In the genomic region with DNA sequence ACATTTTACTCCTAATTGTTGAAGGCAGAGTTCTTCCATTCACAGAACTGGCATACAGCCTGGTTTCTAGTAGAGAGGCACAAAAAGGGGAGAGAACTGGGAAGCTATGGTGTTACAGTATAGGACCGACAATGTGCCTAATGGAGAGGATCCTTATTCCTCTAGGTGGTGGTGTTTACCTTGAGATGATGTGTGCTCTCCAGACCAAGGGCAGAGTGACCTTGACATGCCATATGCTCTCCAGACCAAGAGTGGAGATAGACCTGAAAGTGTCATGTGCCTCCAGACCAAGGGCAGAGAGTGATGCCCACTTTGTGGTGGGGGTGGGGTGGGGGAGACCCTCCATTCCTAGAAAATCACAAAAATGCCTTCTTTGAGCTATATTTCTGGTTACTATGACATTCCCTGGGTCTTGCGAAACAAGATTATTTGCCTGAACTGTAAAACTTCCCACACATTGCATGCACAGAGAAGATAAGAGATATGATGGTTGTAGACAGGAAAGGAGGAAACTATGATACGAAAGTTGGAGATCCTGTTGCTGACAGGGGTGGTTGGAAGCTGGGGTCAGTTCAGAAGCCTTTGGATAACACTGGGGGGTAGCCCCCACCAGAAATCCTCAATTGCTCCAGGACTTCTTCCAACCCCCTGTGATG, we compare ENCODE assay signal across 2 cellular contexts.
A peak's percentile ranks its signal among the peaks of the same experiment; 100 is the strongest.
TF ChIP-seq lines count a peak whose summit lies in the region.

No MANE protein-coding gene starts in this region.

TF ChIP-seq in GM23338, 12 proteins besides CTCF, POLR2A, EP300 and RAD21 (continued from another document):
- TF ChIP-seq CREB1 (CRISPR knock-in tag; IDR thresholded peaks at IDR 0.05; ENCODE audit: low read depth) (no peak), EZH2phosphoT487 (IDR thresholded peaks at IDR 0.05; ENCODE audit: unreplicated experiment) (no peak), EZH2 (IDR thresholded peaks at IDR 0.05; ENCODE audit: low read depth, unreplicated experiment) (no peak), ZNF114 (CRISPR knock-in tag; IDR thresholded peaks at IDR 0.05) (no peak)

TF ChIP-seq in K562, 482 proteins besides CTCF, POLR2A, EP300 and RAD21 (continued from another document and continues in another):
- TF ChIP-seq, protein P1, sequence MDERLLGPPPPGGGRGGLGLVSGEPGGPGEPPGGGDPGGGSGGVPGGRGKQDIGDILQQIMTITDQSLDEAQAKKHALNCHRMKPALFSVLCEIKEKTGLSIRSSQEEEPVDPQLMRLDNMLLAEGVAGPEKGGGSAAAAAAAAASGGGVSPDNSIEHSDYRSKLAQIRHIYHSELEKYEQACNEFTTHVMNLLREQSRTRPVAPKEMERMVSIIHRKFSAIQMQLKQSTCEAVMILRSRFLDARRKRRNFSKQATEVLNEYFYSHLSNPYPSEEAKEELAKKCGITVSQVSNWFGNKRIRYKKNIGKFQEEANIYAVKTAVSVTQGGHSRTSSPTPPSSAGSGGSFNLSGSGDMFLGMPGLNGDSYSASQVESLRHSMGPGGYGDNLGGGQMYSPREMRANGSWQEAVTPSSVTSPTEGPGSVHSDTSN (CRISPR knock-in tag; IDR thresholded peaks at IDR 0.05; ENCODE audit: low read depth), result no peak
- TF ChIP-seq, protein P1 (tag; conservative IDR thresholded peaks at IDR 0.05; ENCODE audit: low read depth), result peak; percentile 34; the same call in 1 of the 2 replicates
- TF ChIP-seq KLF16 (IDR thresholded peaks at IDR 0.05) (peak; percentile 74), NBN (IDR thresholded peaks at IDR 0.05; ENCODE audit: low read depth) (0 out of 2 replicates have a peak, but pooled peaks have one; percentile 25), FOXK2 (conservative IDR thresholded peaks at IDR 0.05 in 1 of 2, IDR thresholded peaks at IDR 0.05 in 1 of 2; ENCODE audit: low read depth in 2 of 2) (0 out of 4 replicates have a peak, but pooled peaks of 1 of the 2 experiments have one; percentile 12), CEBPG (CRISPR knock-in tag; IDR thresholded peaks at IDR 0.05) (peak; percentile 61; the same call in 1 of the 2 replicates), CEBPG (tag; conservative IDR thresholded peaks at IDR 0.05 in 1 of 2, IDR thresholded peaks at IDR 0.05 in 1 of 2) (peak; percentile 54 to 82), MCM3 (IDR thresholded peaks at IDR 0.05) (no peak), ARID1B (IDR thresholded peaks at IDR 0.05) (peak; percentile 93), PML (IDR thresholded peaks at IDR 0.05; ENCODE audit: low read length) (peak; percentile 70), CTBP1 (IDR thresholded peaks at IDR 0.05; ENCODE audit: borderline replicate concordance) (peak; percentile 27; the same call in 1 of the 2 replicates), MTA3 (IDR thresholded peaks at IDR 0.05; ENCODE audit: borderline replicate concordance) (0 out of 2 replicates have a peak, but pooled peaks have one; percentile 28), STAT5A (IDR thresholded peaks at IDR 0.05; ENCODE audit: borderline replicate concordance, low read length) (peak; percentile 59), BHLHE40 (IDR thresholded peaks at IDR 0.05; ENCODE audit: low read length) (no peak), MTA1 (IDR thresholded peaks at IDR 0.05; ENCODE audit: borderline replicate concordance) (no peak), CEBPB (tag; IDR thresholded peaks at IDR 0.05) (peak; percentile 97), TRIM28 (IDR thresholded peaks at IDR 0.05) (0 out of 2 replicates have a peak, but pooled peaks have one; percentile 19), CC2D1A (IDR thresholded peaks at IDR 0.05) (peak; percentile 70; the same call in 1 of the 2 replicates), NCOA1 (IDR thresholded peaks at IDR 0.05; ENCODE audit: low read depth) (peak; percentile 66; the same call in 1 of the 2 replicates), SMARCC2 (IDR thresholded peaks at IDR 0.05; ENCODE audit: low read depth) (0 out of 2 replicates have a peak, but pooled peaks have one; percentile 19), SMC3 (conservative IDR thresholded peaks at IDR 0.05; ENCODE audit: insufficient read depth, low read depth, low read length) (peak; percentile 31; the same call in 1 of the 2 replicates), MTA2 (IDR thresholded peaks at IDR 0.05; ENCODE audit: low read depth) (peak; percentile 82), ZNF589 (CRISPR knock-in tag; IDR thresholded peaks at IDR 0.05; ENCODE audit: low read depth) (peak; percentile 67; the same call in 1 of the 2 replicates), JUND (IDR thresholded peaks at IDR 0.05; ENCODE audit: borderline replicate concordance, low read depth, low read length) (peak; percentile 8; the same call in 1 of the 2 replicates), JUND (tag; IDR thresholded peaks at IDR 0.05; ENCODE audit: borderline replicate concordance, low read depth, low read length) (no peak; the same call in 2 of the 3 replicates), DPF2 (IDR thresholded peaks at IDR 0.05) (peak; percentile 84), ELF1 (tag; IDR thresholded peaks at IDR 0.05) (no peak), POLR2AphosphoS5 (IDR thresholded peaks at IDR 0.05; ENCODE audit: control insufficient read depth, insufficient read depth, low read depth, low read length) (0 out of 2 replicates have a peak, but pooled peaks have one; percentile 37), ZZZ3 (IDR thresholded peaks at IDR 0.05) (no peak), RFX1 (IDR thresholded peaks at IDR 0.05) (peak; percentile 69), RNF2 (IDR thresholded peaks at IDR 0.05) (peak; percentile 52; the same call in 1 of the 2 replicates), SMAD4 (CRISPR knock-in tag; conservative IDR thresholded peaks at IDR 0.05) (peak; percentile 48; the same call in 1 of the 2 replicates), CUX1 (CRISPR knock-in tag; IDR thresholded peaks at IDR 0.05) (no peak), BRF1 (IDR thresholded peaks at IDR 0.05; ENCODE audit: borderline replicate concordance, extremely low read depth, insufficient read length) (no peak)
- TF ChIP-seq, protein P2, sequence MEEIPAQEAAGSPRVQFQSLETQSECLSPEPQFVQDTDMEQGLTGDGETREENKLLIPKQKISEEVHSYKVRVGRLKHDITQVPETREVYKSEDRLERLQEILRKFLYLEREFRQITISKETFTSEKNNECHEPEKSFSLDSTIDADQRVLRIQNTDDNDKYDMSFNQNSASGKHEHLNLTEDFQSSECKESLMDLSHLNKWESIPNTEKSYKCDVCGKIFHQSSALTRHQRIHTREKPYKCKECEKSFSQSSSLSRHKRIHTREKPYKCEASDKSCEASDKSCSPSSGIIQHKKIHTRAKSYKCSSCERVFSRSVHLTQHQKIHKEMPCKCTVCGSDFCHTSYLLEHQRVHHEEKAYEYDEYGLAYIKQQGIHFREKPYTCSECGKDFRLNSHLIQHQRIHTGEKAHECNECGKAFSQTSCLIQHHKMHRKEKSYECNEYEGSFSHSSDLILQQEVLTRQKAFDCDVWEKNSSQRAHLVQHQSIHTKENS (CRISPR knock-in tag; IDR thresholded peaks at IDR 0.05), result no peak
- TF ChIP-seq, protein P3, sequence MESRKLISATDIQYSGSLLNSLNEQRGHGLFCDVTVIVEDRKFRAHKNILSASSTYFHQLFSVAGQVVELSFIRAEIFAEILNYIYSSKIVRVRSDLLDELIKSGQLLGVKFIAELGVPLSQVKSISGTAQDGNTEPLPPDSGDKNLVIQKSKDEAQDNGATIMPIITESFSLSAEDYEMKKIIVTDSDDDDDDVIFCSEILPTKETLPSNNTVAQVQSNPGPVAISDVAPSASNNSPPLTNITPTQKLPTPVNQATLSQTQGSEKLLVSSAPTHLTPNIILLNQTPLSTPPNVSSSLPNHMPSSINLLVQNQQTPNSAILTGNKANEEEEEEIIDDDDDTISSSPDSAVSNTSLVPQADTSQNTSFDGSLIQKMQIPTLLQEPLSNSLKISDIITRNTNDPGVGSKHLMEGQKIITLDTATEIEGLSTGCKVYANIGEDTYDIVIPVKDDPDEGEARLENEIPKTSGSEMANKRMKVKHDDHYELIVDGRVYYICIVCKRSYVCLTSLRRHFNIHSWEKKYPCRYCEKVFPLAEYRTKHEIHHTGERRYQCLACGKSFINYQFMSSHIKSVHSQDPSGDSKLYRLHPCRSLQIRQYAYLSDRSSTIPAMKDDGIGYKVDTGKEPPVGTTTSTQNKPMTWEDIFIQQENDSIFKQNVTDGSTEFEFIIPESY (CRISPR knock-in tag; IDR thresholded peaks at IDR 0.05), result no peak
- TF ChIP-seq, protein P4, sequence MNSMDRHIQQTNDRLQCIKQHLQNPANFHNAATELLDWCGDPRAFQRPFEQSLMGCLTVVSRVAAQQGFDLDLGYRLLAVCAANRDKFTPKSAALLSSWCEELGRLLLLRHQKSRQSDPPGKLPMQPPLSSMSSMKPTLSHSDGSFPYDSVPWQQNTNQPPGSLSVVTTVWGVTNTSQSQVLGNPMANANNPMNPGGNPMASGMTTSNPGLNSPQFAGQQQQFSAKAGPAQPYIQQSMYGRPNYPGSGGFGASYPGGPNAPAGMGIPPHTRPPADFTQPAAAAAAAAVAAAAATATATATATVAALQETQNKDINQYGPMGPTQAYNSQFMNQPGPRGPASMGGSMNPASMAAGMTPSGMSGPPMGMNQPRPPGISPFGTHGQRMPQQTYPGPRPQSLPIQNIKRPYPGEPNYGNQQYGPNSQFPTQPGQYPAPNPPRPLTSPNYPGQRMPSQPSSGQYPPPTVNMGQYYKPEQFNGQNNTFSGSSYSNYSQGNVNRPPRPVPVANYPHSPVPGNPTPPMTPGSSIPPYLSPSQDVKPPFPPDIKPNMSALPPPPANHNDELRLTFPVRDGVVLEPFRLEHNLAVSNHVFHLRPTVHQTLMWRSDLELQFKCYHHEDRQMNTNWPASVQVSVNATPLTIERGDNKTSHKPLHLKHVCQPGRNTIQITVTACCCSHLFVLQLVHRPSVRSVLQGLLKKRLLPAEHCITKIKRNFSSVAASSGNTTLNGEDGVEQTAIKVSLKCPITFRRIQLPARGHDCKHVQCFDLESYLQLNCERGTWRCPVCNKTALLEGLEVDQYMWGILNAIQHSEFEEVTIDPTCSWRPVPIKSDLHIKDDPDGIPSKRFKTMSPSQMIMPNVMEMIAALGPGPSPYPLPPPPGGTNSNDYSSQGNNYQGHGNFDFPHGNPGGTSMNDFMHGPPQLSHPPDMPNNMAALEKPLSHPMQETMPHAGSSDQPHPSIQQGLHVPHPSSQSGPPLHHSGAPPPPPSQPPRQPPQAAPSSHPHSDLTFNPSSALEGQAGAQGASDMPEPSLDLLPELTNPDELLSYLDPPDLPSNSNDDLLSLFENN (IDR thresholded peaks at IDR 0.05; ENCODE audit: low read depth in 2 of 2, low read length in 2 of 2), result peak in 1 of 2 experiments; percentile 74; a peak in 2 of 4 replicates
- TF ChIP-seq, protein P5, sequence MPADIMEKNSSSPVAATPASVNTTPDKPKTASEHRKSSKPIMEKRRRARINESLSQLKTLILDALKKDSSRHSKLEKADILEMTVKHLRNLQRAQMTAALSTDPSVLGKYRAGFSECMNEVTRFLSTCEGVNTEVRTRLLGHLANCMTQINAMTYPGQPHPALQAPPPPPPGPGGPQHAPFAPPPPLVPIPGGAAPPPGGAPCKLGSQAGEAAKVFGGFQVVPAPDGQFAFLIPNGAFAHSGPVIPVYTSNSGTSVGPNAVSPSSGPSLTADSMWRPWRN (IDR thresholded peaks at IDR 0.05; ENCODE audit: low read depth), result no peak
- TF ChIP-seq, protein P6, sequence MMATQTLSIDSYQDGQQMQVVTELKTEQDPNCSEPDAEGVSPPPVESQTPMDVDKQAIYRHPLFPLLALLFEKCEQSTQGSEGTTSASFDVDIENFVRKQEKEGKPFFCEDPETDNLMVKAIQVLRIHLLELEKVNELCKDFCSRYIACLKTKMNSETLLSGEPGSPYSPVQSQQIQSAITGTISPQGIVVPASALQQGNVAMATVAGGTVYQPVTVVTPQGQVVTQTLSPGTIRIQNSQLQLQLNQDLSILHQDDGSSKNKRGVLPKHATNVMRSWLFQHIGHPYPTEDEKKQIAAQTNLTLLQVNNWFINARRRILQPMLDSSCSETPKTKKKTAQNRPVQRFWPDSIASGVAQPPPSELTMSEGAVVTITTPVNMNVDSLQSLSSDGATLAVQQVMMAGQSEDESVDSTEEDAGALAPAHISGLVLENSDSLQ (IDR thresholded peaks at IDR 0.05), result peak; percentile 29; the same call in 1 of the 2 replicates
